ENCODE assay signal across 7 cellular contexts in genomic region chr19:4732680-4733114, GRCh38. TPM values are rescaled to one million over a fixed set of nuclear protein-coding genes. Genes with fewer than 3 reads are reported as not detected.
A peak's percentile ranks its signal among the peaks of the same experiment; 100 is the strongest.
DNase-seq lines count a peak whose midpoint lies in the region; ATAC-seq and TF ChIP-seq lines count a peak whose summit lies in the region.

No MANE protein-coding gene starts in this region.

- intact Hi-C loops in spleen (cut with DNase I; ENCODE audit: low total_unique reads), result loop anchor here (5.0 kb wide), 2 partner anchors 55 to 70 kb away; no protein-coding TSS in a partner anchor

- no peaks in the 10 kb centered on the region for H3K9me3 ChIP-seq in iPS DF 6.9 (ENCODE audit: control insufficient read depth, insufficient read depth, low read length)
- no peaks in the 10 kb centered on the region for H3K9me3 ChIP-seq in spleen

- no peak overlapping the region for H3K4me3 ChIP-seq in iPS DF 6.9 (ENCODE audit: low read length)
- H3K4me3 ChIP-seq in spleen, result no peak overlapping the region

- no peaks in the 10 kb centered on the region for H3K36me3 ChIP-seq in iPS DF 6.9 (ENCODE audit: control insufficient read depth, insufficient read depth, low read length)
- no peaks in the 10 kb centered on the region for H3K36me3 ChIP-seq in spleen

- H3K27ac ChIP-seq in iPS DF 6.9 (ENCODE audit: low read length) (no peak overlapping the region), spleen (no peak overlapping the region)

- H3K4me1 ChIP-seq in iPS DF 6.9 (ENCODE audit: control insufficient read depth, insufficient read depth, low read length) (no peaks in the 10 kb centered on the region; the same call in 1 of the 2 replicates), spleen (peaks cover 0 to 11% (median 6%) of the 10 kb centered on the region in 6 donors)

- H3K27me3 ChIP-seq in iPS DF 6.9 (ENCODE audit: control insufficient read depth, insufficient read depth, low read length) (no peaks in the 10 kb centered on the region), spleen (replicated peaks in 1 of 7) (peaks cover 0 to 18% (median 0%) of the 10 kb centered on the region in 7 donors)

- TF ChIP-seq CTCF in GM12873 (IDR thresholded peaks at IDR 0.05; ENCODE audit: insufficient read depth, low read depth, low read length, missing control alignments), result peak; percentile 90
- TF ChIP-seq CTCF in spleen (IDR thresholded peaks at IDR 0.05 in 8 of 11, conservative IDR thresholded peaks at IDR 0.05 in 3 of 11), result peak in 10 of 11 experiments; percentile 23 to 77 (median 68)

- no CpG with 5 or more reads among the region's 8 CpGs for WGBS in iPS DF 6.9 (ENCODE audit: insufficient coverage, insufficient read length)
- 12 to 20% (median 17%) methylated on average over 8 of the region's 8 CpGs for WGBS in spleen, 5 donors

- TF ChIP-seq POLR2A in spleen (IDR thresholded peaks at IDR 0.05), result no peak

- DNase-seq in NCI-H146 (lab: John Stamatoyannopoulos, UW), result peak; percentile 56
- DNase-seq in T-helper 1 cell, result peak in 4 of 5 donors; percentile 28 to 72 (median 40)
- DNase-seq in astrocyte of the hippocampus (ENCODE audit: low read depth, low spot score), result peak; percentile 77
- peak; percentile 57 for DNase-seq in iPS DF 6.9 (ENCODE audit: low read depth, low spot score)
- DNase-seq in spleen, result no peak

- ATAC-seq in HG03280 (IDR thresholded peaks at IDR 0.05; ENCODE audit: unreplicated experiment), result no peak

RNA-seq across cellular contexts. Expression of gene DPP9, which starts 9.1 kb away (rescaled TPM):
- total RNA-seq in spleen, result 10 to 100 TPM; 47.4 to 89.9 (median 69.7) TPM
- 10 to 100 TPM; 22.8 to 44.8 (median 28.8) TPM for polyA plus RNA-seq in spleen

RNA-seq across cellular contexts. Expression of gene FEM1A, which starts 58.8 kb away (rescaled TPM):
- total RNA-seq in spleen, result 10 to 100 TPM; 10.3 to 18.2 (median 13.8) TPM
- 1 to 10 TPM; 2.5 to 5.4 (median 3.3) TPM for polyA plus RNA-seq in spleen
